Comparison of ENCODE assay signal across 19 cellular contexts in genomic region chr20:32621071-32621913, GRCh38. TPM values are rescaled to one million over a fixed set of nuclear protein-coding genes. Genes with fewer than 3 reads are reported as not detected.
DNase-seq lines count a peak whose midpoint lies in the region; ATAC-seq, FAIRE-seq and TF ChIP-seq lines count a peak whose summit lies in the region.
"Had no signal": no experiment of that assay in that cellular context is flagged by ENCODE, and none has a peak within 500 bp of the region (broad histone marks: within the 10 kb centered on the region; RNA-seq: fewer than 3 reads in every experiment).

No MANE protein-coding gene starts in this region.

- DNase-seq in activated naive CD8-positive, alpha-beta T cell treated with anti-CD3 and anti-CD28 coated beads, Interleukin-2, amount 10 ng/mL, durations not matched to agents 7 days and 5 days: no peak
- no peak for DNase-seq in activated naive CD8-positive, alpha-beta T cell treated with anti-CD3 and anti-CD28 coated beads, Interleukin-2, amount 50 U/mL, for 24 hours
- peak; percentile 90 for DNase-seq in HTR-8/SVneo (ENCODE audit: insufficient read length, low spot score)
- DNase-seq in K562 (ENCODE audit: extremely low read depth in 1 of 4, low spot score in 3 of 4): peak; percentile 95 to 100 (median 98)
- no peak for DNase-seq in omental fat pad (ENCODE audit: low spot score)
- DNase-seq in NCI-H748 (lab: John Stamatoyannopoulos, UW; ENCODE audit: unreplicated experiment): no peak
- DNase-seq: activated CD4-positive, alpha-beta T cell treated with anti-CD3 and anti-CD28 coated beads for 36 hours; activated T-cell treated with anti-CD3 and anti-CD28 coated beads, Interleukin-2, amount 50 U/mL, for 4 hours; body of pancreas; effector memory CD8-positive, alpha-beta T cell; left colon; natural killer cell; NCI-H2081; right lobe of liver; T-helper 1 cell had no signal

- no peak overlapping the region for H2AFZ ChIP-seq in K562 (ENCODE audit: low read depth, low read length)

- peak; percentile 27 for ATAC-seq in activated naive CD8-positive, alpha-beta T cell treated with anti-CD3 and anti-CD28 coated beads, Interleukin-2, amount 10 ng/mL, durations not matched to agents 7 days and 5 days (ENCODE audit: low read depth)
- ATAC-seq in activated naive CD8-positive, alpha-beta T cell treated with anti-CD3 and anti-CD28 coated beads, Interleukin-2, amount 50 U/mL, for 24 hours: no peak
- ATAC-seq in K562: peak; percentile 83
- ATAC-seq in stimulated activated memory B cell treated with anti-CD40 and anti-IgM and Interleukin-4, amounts not matched to agents 10 μg/mL and 1 μg/mL and 100 μg/mL, for 72 hours: peak; percentile 94
- no peak for ATAC-seq in HG02973 (IDR thresholded peaks at IDR 0.05; ENCODE audit: unreplicated experiment)
- ATAC-seq in omental fat pad (ENCODE audit: low FRiP score): no peak
- ATAC-seq: activated CD4-positive, alpha-beta T cell treated with anti-CD3 and anti-CD28 coated beads for 36 hours; activated T-cell treated with anti-CD3 and anti-CD28 coated beads, Interleukin-2, amount 50 U/mL, for 4 hours; body of pancreas; effector memory CD8-positive, alpha-beta T cell; left colon; natural killer cell had no signal

- H3K27me3 Mint-ChIP-seq in activated naive CD8-positive, alpha-beta T cell treated with anti-CD3 and anti-CD28 coated beads, Interleukin-2, amount 10 ng/mL, durations not matched to agents 7 days and 5 days: peaks cover 2% of the 10 kb centered on the region
- H3K27me3 Mint-ChIP-seq in activated naive CD8-positive, alpha-beta T cell treated with anti-CD3 and anti-CD28 coated beads, Interleukin-2, amount 50 U/mL, for 24 hours: peaks cover 2% of the 10 kb centered on the region
- H3K27me3 Mint-ChIP-seq in stimulated activated memory B cell treated with anti-CD40 and anti-IgM and Interleukin-4, amounts not matched to agents 10 μg/mL and 1 μg/mL and 100 μg/mL, for 72 hours: peaks cover 19% of the 10 kb centered on the region
- H3K27me3 Mint-ChIP-seq: stimulated activated naive CD8-positive, alpha-beta T cell treated with anti-CD3 and anti-CD28 coated beads, Interleukin-15, Interleukin-2, amounts not matched to agents 100 ng/mL and 50 ng/mL, for 24 hours had no signal

- TF ChIP-seq CTCF in K562 (IDR thresholded peaks at IDR 0.05 in 2 of 3, conservative IDR thresholded peaks at IDR 0.05 in 1 of 3; ENCODE audit: insufficient read depth in 2 of 3, low read depth in 1 of 3, low read length in 3 of 3) (no peak), omental fat pad (IDR thresholded peaks at IDR 0.05) (no peak)

- POLR2A ChIA-PET in activated naive CD8-positive, alpha-beta T cell treated with anti-CD3 and anti-CD28 coated beads, Interleukin-2, amount 10 ng/mL, durations not matched to agents 7 days and 5 days (lab: Charles Lee): no interaction called here
- POLR2A ChIA-PET in K562 (lab: Yijun Ruan, JAX): interaction anchor here (0.5 to 5.6 kb wide), 7 partner anchors 8 to 335 kb away, joined by 3 to 39 read pairs (median 3); no protein-coding TSS in a partner anchor

- H3K27me3 ChIP-seq in K562 (ENCODE audit: control insufficient read depth in 2 of 2, insufficient read depth in 2 of 2, low read length in 2 of 2): no peaks in the 10 kb centered on the region
- H3K27me3 ChIP-seq: BLaER1, body of pancreas, right lobe of liver had no signal

- peaks cover 7% of the 10 kb centered on the region for H3K9me1 ChIP-seq in K562 (ENCODE audit: control insufficient read depth, insufficient read depth, low read length)

- H3K4me2 ChIP-seq in K562 (ENCODE audit: insufficient read depth, low read length): peak overlapping the region; percentile 37; the same call in 1 of the 2 replicates

- H3K4me1 ChIP-seq in K562 (replicated peaks in 1 of 2; ENCODE audit: control insufficient read depth in 2 of 2, insufficient read depth in 2 of 2, low read length in 2 of 2): peaks cover 27 to 52% of the 10 kb centered on the region in 2 experiments
- H3K4me1 ChIP-seq: body of pancreas, right lobe of liver had no signal

- no peaks in the 10 kb centered on the region for H3K9me3 ChIP-seq in K562 (replicated peaks; ENCODE audit: control insufficient read depth, insufficient read depth, low read depth, low read length)
- H3K9me3 ChIP-seq: BLaER1, body of pancreas, right lobe of liver had no signal

- peaks cover 67% of the 10 kb centered on the region; the same call in 2 of the 3 replicates for H3K36me3 ChIP-seq in K562 (ENCODE audit: control insufficient read depth, insufficient read depth, low read length)
- H3K36me3 ChIP-seq: BLaER1, right lobe of liver had no signal

- H3K4me1 Mint-ChIP-seq in activated naive CD8-positive, alpha-beta T cell treated with anti-CD3 and anti-CD28 coated beads, Interleukin-2, amount 10 ng/mL, durations not matched to agents 7 days and 5 days: no peaks in the 10 kb centered on the region
- no peaks in the 10 kb centered on the region for H3K4me1 Mint-ChIP-seq in activated naive CD8-positive, alpha-beta T cell treated with anti-CD3 and anti-CD28 coated beads, Interleukin-2, amount 50 U/mL, for 24 hours
- peaks cover 5% of the 10 kb centered on the region for H3K4me1 Mint-ChIP-seq in stimulated activated memory B cell treated with anti-CD40 and anti-IgM and Interleukin-4, amounts not matched to agents 10 μg/mL and 1 μg/mL and 100 μg/mL, for 72 hours

- FAIRE-seq in HTR-8/SVneo (lab: Jason Lieb, UNC): peak; percentile 100
- FAIRE-seq in K562 (lab: Jason Lieb, UNC): peak; percentile 97

- no TSS peak for BruUV-seq in K562 (replicated peaks; lab: Mats Ljungman, UMichigan)

- 20% methylated on average over 6 of the region's 6 CpGs for WGBS in K562 (ENCODE audit: insufficient coverage, low coverage, missing lambda C conversion rate)

- H3K79me2 ChIP-seq in K562 (ENCODE audit: control insufficient read depth, insufficient read depth, low read length): peaks cover 39% of the 10 kb centered on the region

- H3K27ac Mint-ChIP-seq in activated naive CD8-positive, alpha-beta T cell treated with anti-CD3 and anti-CD28 coated beads, Interleukin-2, amount 10 ng/mL, durations not matched to agents 7 days and 5 days: no peak overlapping the region
- H3K27ac Mint-ChIP-seq in activated naive CD8-positive, alpha-beta T cell treated with anti-CD3 and anti-CD28 coated beads, Interleukin-2, amount 50 U/mL, for 24 hours: no peak overlapping the region
- H3K27ac Mint-ChIP-seq in stimulated activated memory B cell treated with anti-CD40 and anti-IgM and Interleukin-4, amounts not matched to agents 10 μg/mL and 1 μg/mL and 100 μg/mL, for 72 hours: no peak overlapping the region
- H3K27ac Mint-ChIP-seq: activated CD4-positive, alpha-beta T cell treated with anti-CD3 and anti-CD28 coated beads for 36 hours; natural killer cell; stimulated activated naive CD8-positive, alpha-beta T cell treated with anti-CD3 and anti-CD28 coated beads, Interleukin-15, Interleukin-2, amounts not matched to agents 100 ng/mL and 50 ng/mL, for 24 hours had no signal

- H3K4me3 Mint-ChIP-seq in activated naive CD8-positive, alpha-beta T cell treated with anti-CD3 and anti-CD28 coated beads, Interleukin-2, amount 10 ng/mL, durations not matched to agents 7 days and 5 days: no peak overlapping the region
- no peak overlapping the region for H3K4me3 Mint-ChIP-seq in activated naive CD8-positive, alpha-beta T cell treated with anti-CD3 and anti-CD28 coated beads, Interleukin-2, amount 50 U/mL, for 24 hours
- H3K4me3 Mint-ChIP-seq in stimulated activated memory B cell treated with anti-CD40 and anti-IgM and Interleukin-4, amounts not matched to agents 10 μg/mL and 1 μg/mL and 100 μg/mL, for 72 hours: no peak overlapping the region
- H3K4me3 Mint-ChIP-seq: activated CD4-positive, alpha-beta T cell treated with anti-CD3 and anti-CD28 coated beads for 36 hours; activated T-cell treated with anti-CD3 and anti-CD28 coated beads, Interleukin-2, amount 50 U/mL, for 4 hours; effector memory CD8-positive, alpha-beta T cell; natural killer cell; stimulated activated naive CD8-positive, alpha-beta T cell treated with anti-CD3 and anti-CD28 coated beads, Interleukin-15, Interleukin-2, amounts not matched to agents 100 ng/mL and 50 ng/mL, for 24 hours had no signal

- no peak for TF ChIP-seq EP300 in K562 (IDR thresholded peaks at IDR 0.05; ENCODE audit: low read length)

- peak overlapping the region; percentile 4 to 36; a peak in 2 of 4 replicates for H3K9ac ChIP-seq in K562 (ENCODE audit: insufficient read depth in 1 of 2, low read depth in 2 of 2, low read length in 2 of 2)
- H3K9ac ChIP-seq: BLaER1 had no signal

- intact Hi-C loops in K562 (cut with micrococcal nuclease): no loop called here

- CTCF ChIA-PET in K562 (lab: Yijun Ruan, JAX; ENCODE audit: low intra/inter-chr PET ratio): no interaction called here

- in situ Hi-C loops in K562 (cut with MboI): no loop called here

- peaks cover 14% of the 10 kb centered on the region; the same call in 1 of the 2 replicates for H4K20me1 ChIP-seq in K562 (replicated peaks; ENCODE audit: control insufficient read depth, insufficient read depth, low read length)
- H4K20me1 ChIP-seq: BLaER1 had no signal

- no peaks in the 10 kb centered on the region for H3K36me3 Mint-ChIP-seq in activated naive CD8-positive, alpha-beta T cell treated with anti-CD3 and anti-CD28 coated beads, Interleukin-2, amount 10 ng/mL, durations not matched to agents 7 days and 5 days
- no peaks in the 10 kb centered on the region for H3K36me3 Mint-ChIP-seq in activated naive CD8-positive, alpha-beta T cell treated with anti-CD3 and anti-CD28 coated beads, Interleukin-2, amount 50 U/mL, for 24 hours (ENCODE audit: low read depth)
- H3K36me3 Mint-ChIP-seq in stimulated activated memory B cell treated with anti-CD40 and anti-IgM and Interleukin-4, amounts not matched to agents 10 μg/mL and 1 μg/mL and 100 μg/mL, for 72 hours: no peaks in the 10 kb centered on the region
- H3K36me3 Mint-ChIP-seq: natural killer cell had no signal

- no peak overlapping the region for H3K4me3 ChIP-seq in K562
- H3K4me3 ChIP-seq: BLaER1, body of pancreas, right lobe of liver had no signal

- H3K27ac ChIP-seq in K562 (ENCODE audit: extremely low read depth, low read depth, low read length): peak overlapping the region; percentile 60
- H3K27ac ChIP-seq: BLaER1, body of pancreas, right lobe of liver had no signal

- H3K9me3 Mint-ChIP-seq in activated naive CD8-positive, alpha-beta T cell treated with anti-CD3 and anti-CD28 coated beads, Interleukin-2, amount 10 ng/mL, durations not matched to agents 7 days and 5 days: no peaks in the 10 kb centered on the region
- no peaks in the 10 kb centered on the region for H3K9me3 Mint-ChIP-seq in activated naive CD8-positive, alpha-beta T cell treated with anti-CD3 and anti-CD28 coated beads, Interleukin-2, amount 50 U/mL, for 24 hours
- no peaks in the 10 kb centered on the region for H3K9me3 Mint-ChIP-seq in stimulated activated memory B cell treated with anti-CD40 and anti-IgM and Interleukin-4, amounts not matched to agents 10 μg/mL and 1 μg/mL and 100 μg/mL, for 72 hours
- H3K9me3 Mint-ChIP-seq: activated T-cell treated with anti-CD3 and anti-CD28 coated beads, Interleukin-2, amount 50 U/mL, for 4 hours; effector memory CD8-positive, alpha-beta T cell; natural killer cell; stimulated activated naive CD8-positive, alpha-beta T cell treated with anti-CD3 and anti-CD28 coated beads, Interleukin-15, Interleukin-2, amounts not matched to agents 100 ng/mL and 50 ng/mL, for 24 hours had no signal

- TF ChIP-seq RAD21 in K562 (CRISPR knock-in tag; conservative IDR thresholded peaks at IDR 0.05 in 1 of 2, IDR thresholded peaks at IDR 0.05 in 1 of 2): no peak

- TF ChIP-seq POLR2A in K562 (conservative IDR thresholded peaks at IDR 0.05): peak; percentile 48; the same call in 1 of the 2 replicates

RNA-seq across cellular contexts. Expression of gene NOL4L, which starts 36.2 kb away (rescaled TPM):
- total RNA-seq in activated naive CD8-positive, alpha-beta T cell treated with anti-CD3 and anti-CD28 coated beads, Interleukin-2, amount 10 ng/mL, durations not matched to agents 7 days and 5 days: 10 to 100 TPM; 39.1 to 41.1 TPM
- 83.7 and 101 TPM in 2 replicates for total RNA-seq in K562 (2011; cell fraction: chromatin; rRNA removed; ENCODE audit: low replicate concordance)
- total RNA-seq in K562 (2011; cell fraction: nucleolus; rRNA removed): 37.2 and 38.4 TPM in 2 replicates
- total RNA-seq in K562 (2011; cell fraction: nucleoplasm; rRNA removed): 54.0 and 63.1 TPM in 2 replicates
- total RNA-seq in K562 (2014; rRNA removed) (14.8 and 17.9 TPM in 2 replicates), K562 (2014; rRNA removed; fragmentation: Illumina TruSeq; extraction: Trizol) (9.7 and 10.6 TPM in 2 replicates), K562 (2015; rRNA removed; fragmentation: Illumina TruSeq; extraction: Trizol) (13.8 and 14.1 TPM in 2 replicates), K562 (2021) (33.2 and 36.2 TPM in 2 replicates), omental fat pad (10 to 100 TPM in 3 of 4 donors, 1 to 10 TPM in 1; 6.8 to 15.3 (median 13.6) TPM)
- polyA plus RNA-seq in K562 (2011; rRNA removed) (11.6 and 15.4 TPM in 2 replicates), K562 (2014; fragmentation: Illumina TruSeq; extraction: Trizol) (14.8 and 16.0 TPM in 2 replicates), K562 (2014; fragmentation: Nextera tagmentation; extraction: Ambion mirVana) (1 to 10 TPM; 5.1 to 6.6 TPM), K562 (2014; rRNA removed) (13.6 and 15.9 TPM in 2 replicates)
- polyA plus RNA-seq in K562 (2011; cell fraction: cytosol; rRNA removed): 9.9 and 14.8 TPM in 2 replicates
- polyA plus RNA-seq in K562 (2011; cell fraction: nucleus; rRNA removed): 42.8 and 74.6 TPM in 2 replicates
- polyA plus RNA-seq in K562 (2012): 15.9 and 17.9 TPM in 2 replicates
- polyA minus RNA-seq in K562 (2011; rRNA and poly(A)+ RNA removed): 10.1 and 11.5 TPM in 2 replicates
- polyA minus RNA-seq in K562 (2011; cell fraction: cytosol; rRNA and poly(A)+ RNA removed): 15.5 and 25.2 TPM in 2 replicates
- polyA minus RNA-seq in K562 (2011; cell fraction: nucleus; rRNA and poly(A)+ RNA removed): 17.2 and 19.1 TPM in 2 replicates

RNA-seq across cellular contexts. Expression of gene C20orf203, which starts 52.4 kb away (rescaled TPM):
- under 1 TPM; 0.22 to 0.60 TPM for total RNA-seq in activated naive CD8-positive, alpha-beta T cell treated with anti-CD3 and anti-CD28 coated beads, Interleukin-2, amount 10 ng/mL, durations not matched to agents 7 days and 5 days
- total RNA-seq in K562 (2011; cell fraction: chromatin; rRNA removed; ENCODE audit: low replicate concordance): 15.7 and 23.6 TPM in 2 replicates
- 8.0 and 10.7 TPM in 2 replicates for total RNA-seq in K562 (2011; cell fraction: nucleolus; rRNA removed)
- 19.4 and 25.1 TPM in 2 replicates for total RNA-seq in K562 (2011; cell fraction: nucleoplasm; rRNA removed)
- total RNA-seq in K562 (2014; rRNA removed) (0.68 and 0.78 TPM in 2 replicates), K562 (2014; rRNA removed; fragmentation: Illumina TruSeq; extraction: Trizol) (0.48 and 0.62 TPM in 2 replicates), K562 (2015; rRNA removed; fragmentation: Illumina TruSeq; extraction: Trizol) (0.57 and 0.58 TPM in 2 replicates), K562 (2021) (2.0 and 2.4 TPM in 2 replicates), omental fat pad (under 1 TPM in 2 of 4 donors, not detected in 2; 0.09 to 0.47 TPM)
- polyA plus RNA-seq in K562 (2011; rRNA removed) (0.52 and 1.5 TPM in 2 replicates), K562 (2014; fragmentation: Illumina TruSeq; extraction: Trizol) (0.58 and 0.68 TPM in 2 replicates), K562 (2014; fragmentation: Nextera tagmentation; extraction: Ambion mirVana) (under 1 TPM; 0.56 to 0.69 TPM), K562 (2014; rRNA removed) (2.0 and 2.3 TPM in 2 replicates)
- 0.60 and 1.3 TPM in 2 replicates for polyA plus RNA-seq in K562 (2011; cell fraction: cytosol; rRNA removed)
- 3.0 and 4.6 TPM in 2 replicates for polyA plus RNA-seq in K562 (2011; cell fraction: nucleus; rRNA removed)
- 0.73 and 1.5 TPM in 2 replicates for polyA plus RNA-seq in K562 (2012)
- 0.21 and 0.72 TPM in 2 replicates for polyA minus RNA-seq in K562 (2011; rRNA and poly(A)+ RNA removed)
- 0.64 TPM in 1 of 2 replicates, not detected in the other for polyA minus RNA-seq in K562 (2011; cell fraction: cytosol; rRNA and poly(A)+ RNA removed)
- 0.81 and 4.7 TPM in 2 replicates for polyA minus RNA-seq in K562 (2011; cell fraction: nucleus; rRNA and poly(A)+ RNA removed)
- total RNA-seq: activated CD4-positive, alpha-beta T cell treated with anti-CD3 and anti-CD28 coated beads for 36 hours; activated T-cell treated with anti-CD3 and anti-CD28 coated beads, Interleukin-2, amount 50 U/mL, for 4 hours; left colon; right lobe of liver had no signal

Comparison
In these comparisons a context has a peak if more than half of its experiments do, and no peak if none do; other contexts are left out.
1. ATAC-seq: peak in activated naive CD8-positive, alpha-beta T cell treated with anti-CD3 and anti-CD28 coated beads, Interleukin-2, amount 10 ng/mL, durations not matched to agents 7 days and 5 days (single experiment), K562 (single experiment) and stimulated activated memory B cell treated with anti-CD40 and anti-IgM and Interleukin-4, amounts not matched to agents 10 μg/mL and 1 μg/mL and 100 μg/mL, for 72 hours (single experiment); none in activated naive CD8-positive, alpha-beta T cell treated with anti-CD3 and anti-CD28 coated beads, Interleukin-2, amount 50 U/mL, for 24 hours (single experiment), HG02973 (single experiment) and omental fat pad (single experiment).
2. DNase-seq: peak in HTR-8/SVneo (single experiment) and K562 (4 of 4); none in activated naive CD8-positive, alpha-beta T cell treated with anti-CD3 and anti-CD28 coated beads, Interleukin-2, amount 10 ng/mL, durations not matched to agents 7 days and 5 days (single experiment), activated naive CD8-positive, alpha-beta T cell treated with anti-CD3 and anti-CD28 coated beads, Interleukin-2, amount 50 U/mL, for 24 hours (single experiment), omental fat pad (single experiment) and NCI-H748 (single experiment).